In the genomic region with DNA sequence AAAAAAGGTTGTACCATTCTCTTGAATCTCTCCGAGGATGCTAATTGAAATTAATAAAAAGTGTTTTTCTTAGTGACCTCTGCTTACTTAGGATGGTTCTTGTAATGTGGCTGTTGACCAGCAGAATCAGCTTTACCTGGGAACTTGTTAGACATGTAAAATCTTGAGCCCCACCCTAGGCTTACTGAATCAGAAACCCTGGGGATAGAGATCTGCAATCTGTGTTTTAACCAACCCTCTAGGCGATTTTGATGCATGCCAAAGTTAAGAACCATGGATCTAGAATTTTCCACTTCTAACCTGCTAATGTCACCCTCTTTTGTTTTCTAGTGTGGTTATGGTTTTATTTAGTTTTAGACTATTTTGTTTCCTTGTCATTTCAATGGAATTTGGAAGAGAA, we compare ENCODE assay signal across 1 cellular context.
TF ChIP-seq lines count a peak whose summit lies in the region.

No MANE protein-coding gene starts in this region.

TF ChIP-seq in endothelial cell of umbilical vein, 7 proteins besides CTCF, POLR2A, EP300 and RAD21 (continued from another document):
- no peak for TF ChIP-seq GATA2 (IDR thresholded peaks at IDR 0.05; ENCODE audit: insufficient read depth, insufficient read length, low read depth, low read length)
- no peak for TF ChIP-seq FOS (IDR thresholded peaks at IDR 0.05; ENCODE audit: borderline replicate concordance, insufficient read depth, low read length)
